8 cellular contexts compared by ENCODE assay signal in the genomic region with DNA sequence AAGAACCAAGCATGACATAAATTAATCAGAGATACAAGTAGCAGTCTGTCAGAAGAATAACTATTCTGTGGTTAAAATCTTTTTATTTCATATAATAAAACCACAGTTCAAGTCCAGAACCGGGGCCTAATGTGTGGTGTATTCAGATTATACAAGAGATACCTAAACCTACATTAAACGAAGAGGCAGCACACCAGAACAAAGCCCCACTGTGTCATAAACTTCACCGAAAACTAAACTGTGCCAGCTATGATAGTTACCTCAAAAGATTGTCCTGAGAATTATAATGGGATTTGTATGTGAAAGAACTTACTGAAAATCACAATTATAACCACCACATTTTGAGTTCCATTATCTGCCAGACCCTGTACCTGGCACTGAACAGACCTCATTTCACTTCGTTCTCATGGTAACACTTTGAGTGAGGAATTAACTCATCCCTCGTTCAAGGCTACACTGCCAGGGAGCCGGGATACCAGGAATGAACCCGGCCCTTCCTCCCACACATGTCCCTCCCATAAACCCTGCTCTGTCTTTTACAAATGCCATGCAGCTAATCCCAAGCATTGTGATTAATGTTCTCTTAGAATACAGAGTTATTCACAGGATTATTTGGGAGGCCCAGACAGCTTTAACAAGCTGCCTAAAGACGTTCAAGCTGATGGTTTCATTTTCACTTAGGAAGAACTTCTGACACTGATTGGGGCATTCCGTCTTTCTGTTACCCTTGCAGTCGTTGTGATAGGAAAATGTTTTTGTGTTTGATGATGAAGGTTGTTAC. TPM values are rescaled to one million over a fixed set of nuclear protein-coding genes. Genes with fewer than 3 reads are reported as not detected.
A peak's percentile ranks its signal among the peaks of the same experiment; 100 is the strongest.
DNase-seq lines count a peak whose midpoint lies in the region; ATAC-seq and TF ChIP-seq lines count a peak whose summit lies in the region.

No MANE protein-coding gene starts in this region.

- intact Hi-C loops in activated CD4-positive, alpha-beta memory T cell treated with anti-CD3 and anti-CD28 coated beads for 36 hours (cut with micrococcal nuclease) = loop anchor here (1.0 to 10.0 kb wide), 5 partner anchors 14 to 602 kb away; a partner anchor contains a TSS
- intact Hi-C loops in sigmoid colon (cut with DNase I) = no loop called here

- no peaks in the 10 kb centered on the region for H3K27me3 Mint-ChIP-seq in activated CD4-positive, alpha-beta memory T cell treated with anti-CD3 and anti-CD28 coated beads for 36 hours

- CTCF ChIA-PET in activated CD4-positive, alpha-beta memory T cell treated with anti-CD3 and anti-CD28 coated beads for 36 hours (lab: Charles Lee) = interaction anchor here (0.8 to 1.9 kb wide), 3 partner anchors 8 to 93 kb away, joined by 3 to 22 read pairs (median 3); no protein-coding TSS in a partner anchor

- H3K4me1 ChIP-seq in sigmoid colon = peaks cover 0 to 9% (median 4%) of the 10 kb centered on the region in 4 donors

- TF ChIP-seq EP300 in sigmoid colon (IDR thresholded peaks at IDR 0.05) = no peak

- peak overlapping the region; percentile 44 to 60 (median 52) for H3K27ac ChIP-seq in sigmoid colon

- H3K4me3 Mint-ChIP-seq in activated CD4-positive, alpha-beta memory T cell treated with anti-CD3 and anti-CD28 coated beads for 36 hours = peak overlapping the region; percentile 68

- ATAC-seq in GM19351 (IDR thresholded peaks at IDR 0.05; ENCODE audit: unreplicated experiment) (peak; percentile 72), HG03460 (IDR thresholded peaks at IDR 0.05; ENCODE audit: unreplicated experiment) (peak; percentile 71)

- DNase-seq in CD1c-positive myeloid dendritic cell (ENCODE audit: extremely low spot score) = peak; percentile 38
- no peak for DNase-seq in activated CD4-positive, alpha-beta memory T cell treated with anti-CD3 and anti-CD28 coated beads for 36 hours
- peak; percentile 43 for DNase-seq in glomerular visceral epithelial cell (ENCODE audit: extremely low spot score)
- DNase-seq in sigmoid colon = no peak
- no peak for DNase-seq in NCI-H345 treated with DMSO at 0.1 percent for 48 hours (lab: John Stamatoyannopoulos, UW; ENCODE audit: unreplicated experiment)
- no peak for DNase-seq in OCI-M2 (lab: John Stamatoyannopoulos, UW; ENCODE audit: unreplicated experiment)

- H3K9me3 ChIP-seq in sigmoid colon = no peaks in the 10 kb centered on the region

- H3K9me3 Mint-ChIP-seq in activated CD4-positive, alpha-beta memory T cell treated with anti-CD3 and anti-CD28 coated beads for 36 hours = no peaks in the 10 kb centered on the region

- WGBS in sigmoid colon, 2 donors = 9 to 23% methylated on average over 10 of the region's 10 CpGs

- TF ChIP-seq CTCF in sigmoid colon (IDR thresholded peaks at IDR 0.05) = no peak

- H3K4me3 ChIP-seq in sigmoid colon = peak overlapping the region; percentile 8 to 43 (median 36)

- H3K36me3 ChIP-seq in sigmoid colon = no peaks in the 10 kb centered on the region

- no peaks in the 10 kb centered on the region for H3K36me3 Mint-ChIP-seq in activated CD4-positive, alpha-beta memory T cell treated with anti-CD3 and anti-CD28 coated beads for 36 hours

- no peak for TF ChIP-seq POLR2A in sigmoid colon (IDR thresholded peaks at IDR 0.05)

- H3K27me3 ChIP-seq in sigmoid colon = no peaks in the 10 kb centered on the region

- peaks cover 55% of the 10 kb centered on the region for H3K4me1 Mint-ChIP-seq in activated CD4-positive, alpha-beta memory T cell treated with anti-CD3 and anti-CD28 coated beads for 36 hours (ENCODE audit: low read depth)

- POLR2A ChIA-PET in activated CD4-positive, alpha-beta memory T cell treated with anti-CD3 and anti-CD28 coated beads for 36 hours (lab: Charles Lee) = interaction anchor here (0.7 to 1.0 kb wide), 2 partner anchors 35 to 43 kb away, joined by 3 read pairs; a partner anchor contains a TSS

- H3K27ac Mint-ChIP-seq in activated CD4-positive, alpha-beta memory T cell treated with anti-CD3 and anti-CD28 coated beads for 36 hours = peak overlapping the region; percentile 81

RNA-seq across cellular contexts. Expression of a gene that starts 42.7 kb away (rescaled TPM):
- total RNA-seq in activated CD4-positive, alpha-beta memory T cell treated with anti-CD3 and anti-CD28 coated beads for 36 hours = 10 to 100 TPM; 21.8 to 23.0 TPM
- total RNA-seq in sigmoid colon = 1 to 10 TPM; 1.1 to 3.0 (median 1.4) TPM
- polyA plus RNA-seq in sigmoid colon = 10 to 100 TPM in 1 of 3 donors, 1 to 10 TPM in 1, under 1 TPM in 1; 0.60 to 16.0 (median 3.5) TPM

Comparison
In these comparisons a context has a peak if more than half of its experiments do, and no peak if none do; other contexts are left out.
1. DNase-seq: peak in CD1c-positive myeloid dendritic cell (single experiment) and glomerular visceral epithelial cell (single experiment); none in activated CD4-positive, alpha-beta memory T cell treated with anti-CD3 and anti-CD28 coated beads for 36 hours (single experiment), sigmoid colon (single experiment), NCI-H345 treated with DMSO at 0.1 percent for 48 hours (single experiment) and OCI-M2 (single experiment).
2. RNA of a gene that starts 42.7 kb away (total RNA-seq): 21.8 to 23.0 TPM in activated CD4-positive, alpha-beta memory T cell treated with anti-CD3 and anti-CD28 coated beads for 36 hours; 1.1 to 3.0 TPM in sigmoid colon; every median in the first group is over 4 times any median in the second.